Comparison of ENCODE assay signal across 1 cellular context in genomic region chr12:87116778-87117177, GRCh38.
TF ChIP-seq lines count a peak whose summit lies in the region.

No MANE protein-coding gene starts in this region.

TF ChIP-seq in GM23338, 12 proteins besides CTCF, POLR2A, EP300 and RAD21 (continued from another document):
- TF ChIP-seq REST (IDR thresholded peaks at IDR 0.05; ENCODE audit: unreplicated experiment) (no peak), NANOG (IDR thresholded peaks at IDR 0.05; ENCODE audit: borderline replicate concordance) (no peak), ZNF462 (CRISPR knock-in tag; IDR thresholded peaks at IDR 0.05) (no peak), JUNB (IDR thresholded peaks at IDR 0.05; ENCODE audit: unreplicated experiment) (no peak), STAT1 (IDR thresholded peaks at IDR 0.05; ENCODE audit: unreplicated experiment) (no peak), ETS1 (IDR thresholded peaks at IDR 0.05) (no peak)
